In the genomic region with DNA sequence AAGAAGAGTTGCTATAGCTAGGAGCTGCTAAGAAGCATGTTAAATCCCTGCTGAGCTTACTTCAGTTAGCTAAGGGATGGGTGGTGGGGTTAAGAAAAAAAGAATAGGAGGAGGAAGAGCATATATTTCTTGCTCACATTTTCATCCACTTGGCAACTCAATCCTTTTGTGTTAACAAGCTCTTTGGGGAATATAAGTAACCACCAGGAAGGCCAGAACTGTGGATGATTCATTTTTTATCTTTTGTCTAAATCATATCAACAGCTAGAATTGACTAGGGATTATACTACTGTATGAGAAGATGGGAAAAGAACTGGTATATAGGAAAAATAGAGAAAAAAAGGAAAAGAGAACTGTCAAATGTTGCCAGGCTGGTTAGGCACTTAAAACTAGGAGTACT, we compare ENCODE assay signal across 17 cellular contexts.
DNase-seq lines count a peak whose midpoint lies in the region; ATAC-seq and TF ChIP-seq lines count a peak whose summit lies in the region.
"Had no signal": no experiment of that assay in that cellular context is flagged by ENCODE, and none has a peak within 500 bp of the region (broad histone marks: within the 10 kb centered on the region; RNA-seq: fewer than 3 reads in every experiment).

No MANE protein-coding gene starts in this region.

- H3K9me3 ChIP-seq in adipocyte (ENCODE audit: control insufficient read depth, low read length), result no peaks in the 10 kb centered on the region
- H3K9me3 ChIP-seq in neural progenitor cell (ENCODE audit: low read depth), result no peaks in the 10 kb centered on the region
- H3K9me3 ChIP-seq: BE2C had no signal

- no peaks in the 10 kb centered on the region for H4K20me1 ChIP-seq in neural progenitor cell (ENCODE audit: low read depth)

- peak; percentile 23 for DNase-seq in NCI-H226
- peak; percentile 28 for DNase-seq in adipocyte (ENCODE audit: low read depth)
- peak; percentile 3 for DNase-seq in fibroblast of pulmonary artery (ENCODE audit: low read depth)
- no peak for DNase-seq in neural progenitor cell (ENCODE audit: low spot score)
- DNase-seq in midbrain (lab: John Stamatoyannopoulos, UW), result no peak
- DNase-seq in NCI-H1417 (lab: John Stamatoyannopoulos, UW), result no peak
- DNase-seq: BE2C; CD4-positive, alpha-beta T cell; DMS79 treated with DMSO at 0.1 percent for 48 hours; NCI-H187 treated with DMSO at 0.1 percent for 48 hours; NCI-H2171; NCI-H446 treated with DMSO at 0.1 percent for 48 hours; NCI-H748 treated with DMSO at 0.1 percent for 48 hours; PC-9 had no signal

- H3K9me3 Mint-ChIP-seq in neural progenitor cell, result peaks cover 9% of the 10 kb centered on the region
- H3K9me3 Mint-ChIP-seq: CD4-positive, alpha-beta T cell had no signal

- H3K79me2 ChIP-seq in neural progenitor cell (ENCODE audit: low read depth), result no peaks in the 10 kb centered on the region

- H3K27ac Mint-ChIP-seq in neural progenitor cell, result no peak overlapping the region
- H3K27ac Mint-ChIP-seq: CD4-positive, alpha-beta T cell had no signal

- no peak overlapping the region for H3K27ac ChIP-seq in neural progenitor cell
- H3K27ac ChIP-seq: PC-9 had no signal

- no peak overlapping the region for H2AFZ ChIP-seq in neural progenitor cell (replicated peaks)
- H2AFZ ChIP-seq: PC-9 had no signal

- no peak for ATAC-seq in GM21367 (IDR thresholded peaks at IDR 0.05; ENCODE audit: unreplicated experiment)
- ATAC-seq: HCT116, Right ventricle myocardium inferior had no signal

- no peak overlapping the region for H3K4me2 ChIP-seq in neural progenitor cell
- H3K4me2 ChIP-seq: PC-9 had no signal

- H3K27me3 ChIP-seq in adipocyte (replicated peaks; ENCODE audit: control insufficient read depth, insufficient read depth, low read length) (peaks cover 4% of the 10 kb centered on the region), neural progenitor cell (no peaks in the 10 kb centered on the region)
- H3K27me3 ChIP-seq: BE2C had no signal

- H3K36me3 ChIP-seq in adipocyte (ENCODE audit: control insufficient read depth, insufficient read depth, low read length, severe bottlenecking), result no peaks in the 10 kb centered on the region
- no peaks in the 10 kb centered on the region for H3K36me3 ChIP-seq in neural progenitor cell
- H3K36me3 ChIP-seq: BE2C had no signal

- H3K4me3 ChIP-seq in adipocyte (ENCODE audit: low read length) (no peak overlapping the region), fibroblast of pulmonary artery (replicated peaks; ENCODE audit: low read depth, low read length) (no peak overlapping the region), neural progenitor cell (no peak overlapping the region)
- H3K4me3 ChIP-seq: PC-9 had no signal

- no peak for TF ChIP-seq CTCF in fibroblast of pulmonary artery (IDR thresholded peaks at IDR 0.05; ENCODE audit: low read length, missing control alignments)
- TF ChIP-seq CTCF in neural progenitor cell (IDR thresholded peaks at IDR 0.05), result no peak

- no peak overlapping the region for H3K4me3 Mint-ChIP-seq in neural progenitor cell
- H3K4me3 Mint-ChIP-seq: CD4-positive, alpha-beta T cell had no signal

- H3K4me1 ChIP-seq in adipocyte (ENCODE audit: control insufficient read depth, insufficient read depth, low read length), result peaks cover 24% of the 10 kb centered on the region
- H3K4me1 ChIP-seq in neural progenitor cell, result no peaks in the 10 kb centered on the region

- no peaks in the 10 kb centered on the region for H3F3A ChIP-seq in neural progenitor cell (ENCODE audit: low read depth)

- peaks cover 5% of the 10 kb centered on the region for H3K27me3 Mint-ChIP-seq in neural progenitor cell (ENCODE audit: insufficient read depth, low read depth)
- H3K27me3 Mint-ChIP-seq: CD4-positive, alpha-beta T cell had no signal

- peaks cover 6% of the 10 kb centered on the region for H3K4me1 Mint-ChIP-seq in neural progenitor cell

- H3K9ac ChIP-seq in adipocyte (ENCODE audit: low read length) (no peak overlapping the region), neural progenitor cell (no peak overlapping the region)

- H3K36me3 Mint-ChIP-seq in neural progenitor cell, result no peaks in the 10 kb centered on the region

Comparison
In these comparisons a context has a peak if more than half of its experiments do, and no peak if none do; other contexts are left out.
1. DNase-seq: peak in NCI-H226 (single experiment), adipocyte (single experiment) and fibroblast of pulmonary artery (single experiment); none in neural progenitor cell (single experiment), midbrain (single experiment) and NCI-H1417 (0 of 3).